In genomic region chr17:8745586-8746500, GRCh38 we compare ENCODE assay signal across 9 cellular contexts. TPM values are rescaled to one million over a fixed set of nuclear protein-coding genes. Genes with fewer than 3 reads are reported as not detected.
A peak's percentile ranks its signal among the peaks of the same experiment; 100 is the strongest.
DNase-seq lines count a peak whose midpoint lies in the region; FAIRE-seq and TF ChIP-seq lines count a peak whose summit lies in the region.
"Had no signal": no experiment of that assay in that cellular context is flagged by ENCODE, and none has a peak within 500 bp of the region (broad histone marks: within the 10 kb centered on the region; RNA-seq: fewer than 3 reads in every experiment).

No MANE protein-coding gene starts in this region.

- H3K56ac ChIP-seq in H1 (replicated peaks; ENCODE audit: insufficient read length, low read depth, low read length): no peak overlapping the region

- no peak for FAIRE-seq in H1 (lab: Jason Lieb, UNC)

- H3K36me3 ChIP-seq in H7 (replicated peaks; ENCODE audit: control insufficient read depth, insufficient read depth, low read length): no peaks in the 10 kb centered on the region
- no peaks in the 10 kb centered on the region for H3K36me3 ChIP-seq in H1 (ENCODE audit: control insufficient read depth in 2 of 4, insufficient read depth in 4 of 4, low read length in 3 of 4)
- H3K36me3 ChIP-seq in mesodermal cell (ENCODE audit: control insufficient read depth, insufficient read depth, low read length): no peaks in the 10 kb centered on the region

- WGBS in H1 (ENCODE audit: extremely low coverage in 1 of 2, insufficient coverage in 1 of 2, insufficient read length in 1 of 2, insufficient replicate concordance in 2 of 2, low coverage in 1 of 2, low lambda C conversion rate in 2 of 2, missing lambda C conversion rate in 1 of 2), 2 experiments: 25% methylated on average over 30 of the region's 70 CpGs; no CpG with 5 or more reads in 1 of the 2 experiments
- WGBS in mesodermal cell (ENCODE audit: insufficient coverage in 2 of 2), 2 experiments: 14 to 17% methylated on average over 45 to 51 of the region's 70 CpGs

- H3K4me1 ChIP-seq in H1 (replicated peaks in 1 of 4; ENCODE audit: control insufficient read depth in 3 of 4, insufficient read depth in 4 of 4, low read length in 3 of 4) (peaks cover 0 to 5% (median 0%) of the 10 kb centered on the region in 4 experiments; a peak in 2 of 7 replicates), mesodermal cell (ENCODE audit: control insufficient read depth, insufficient read depth, low read length, poor library complexity, severe bottlenecking) (no peaks in the 10 kb centered on the region)

- no peak overlapping the region for H2BK20ac ChIP-seq in H1 (ENCODE audit: low read length)

- H2BK5ac ChIP-seq in H1 (ENCODE audit: low read depth, low read length): peak overlapping the region; percentile 0; the same call in 1 of the 2 replicates

- H3K14ac ChIP-seq in H1 (ENCODE audit: insufficient read length): no peak overlapping the region

- no peaks in the 10 kb centered on the region for H4K20me1 ChIP-seq in H1 (replicated peaks in 1 of 2; ENCODE audit: control insufficient read depth in 1 of 2, insufficient read depth in 2 of 2, low read length in 2 of 2)

- peak; percentile 62 to 88 (median 73) for TF ChIP-seq CTCF in H1 (IDR thresholded peaks at IDR 0.05; ENCODE audit: control extremely low read depth in 1 of 3, insufficient read depth in 1 of 3, low read depth in 1 of 3, low read length in 3 of 3)

- POLR2A ChIA-PET in H1 (lab: Charles Lee; ENCODE audit: partially characterized antibody): interaction anchor here (0.8 to 1.8 kb wide), 5 partner anchors 48 to 171 kb away, joined by 3 to 6 read pairs (median 3); no protein-coding TSS in a partner anchor

- peak overlapping the region; percentile 78 to 98 for H3K4me2 ChIP-seq in H1 (ENCODE audit: insufficient read depth in 1 of 2, low read depth in 2 of 2, low read length in 2 of 2)

- no peak overlapping the region for H4K8ac ChIP-seq in H1 (ENCODE audit: extremely low read depth, insufficient read depth, low read length)

- H3K9ac ChIP-seq in H1 (replicated peaks in 1 of 4; ENCODE audit: extremely low read depth in 1 of 4, low read depth in 3 of 4, low read length in 3 of 4): no peak overlapping the region; a peak in 1 of 7 replicates

- H2BK120ac ChIP-seq in H1 (replicated peaks; ENCODE audit: low read depth, low read length): no peak overlapping the region

- H3K18ac ChIP-seq in H1 (ENCODE audit: extremely low read depth, low read length): no peak overlapping the region; the same call in 1 of the 2 replicates

- H3K27me3 ChIP-seq in H7 (ENCODE audit: control insufficient read depth, insufficient read depth, low read length): peaks cover 5% of the 10 kb centered on the region; the same call in 1 of the 2 replicates
- H3K27me3 ChIP-seq in H1 (replicated peaks in 1 of 4; ENCODE audit: control insufficient read depth in 3 of 4, extremely low read depth in 1 of 4, insufficient read depth in 3 of 4, low read length in 3 of 4): peaks cover 0 to 5% (median 0%) of the 10 kb centered on the region in 4 experiments; a peak in 3 of 7 replicates

- CTCF ChIA-PET in H1 (lab: Charles Lee; ENCODE audit: partially characterized antibody): interaction anchor here (0.5 to 2.5 kb wide), 44 partner anchors 9 to 335 kb away, joined by 3 to 15 read pairs (median 4); partner anchors contain the start of gene MFSD6L

- peak overlapping the region; percentile 100 for H2AFZ ChIP-seq in H1 (ENCODE audit: low read length)

- no peak overlapping the region for H4K5ac ChIP-seq in H1 (ENCODE audit: insufficient read length, low read depth, low read length)

- peak; percentile 89 for TF ChIP-seq RAD21 in H1 (IDR thresholded peaks at IDR 0.05 in 1 of 2, conservative IDR thresholded peaks at IDR 0.05 in 1 of 2; ENCODE audit: low read depth in 2 of 2, low read length in 2 of 2)

- H3K9me3 ChIP-seq in H1 (ENCODE audit: insufficient read depth in 2 of 2, low read depth in 1 of 2, low read length in 1 of 2) (no peaks in the 10 kb centered on the region), mesodermal cell (ENCODE audit: control insufficient read depth, low read length) (no peaks in the 10 kb centered on the region)

- no peak overlapping the region for H3K4ac ChIP-seq in H1 (replicated peaks; ENCODE audit: insufficient read length, low read depth, low read length)

- H3K23me2 ChIP-seq in H1 (ENCODE audit: low read depth, low read length): peaks cover 8% of the 10 kb centered on the region

- no peaks in the 10 kb centered on the region for H3K79me1 ChIP-seq in H1 (ENCODE audit: low read depth, low read length)

- no peak overlapping the region; the same call in 1 of the 2 replicates for H2BK15ac ChIP-seq in H1 (ENCODE audit: low read length)

- H3K4me3 ChIP-seq in H7 (ENCODE audit: insufficient read depth, low read depth, low read length): peak overlapping the region; percentile 54
- H3K4me3 ChIP-seq in H1 (ENCODE audit: extremely low read depth in 1 of 4, insufficient read depth in 2 of 4, low read depth in 3 of 4, low read length in 4 of 4): peak overlapping the region; percentile 61 to 80 (median 62)
- H3K4me3 ChIP-seq in mesodermal cell (ENCODE audit: extremely low read depth, insufficient read depth, low read length, poor library complexity, severe bottlenecking): peak overlapping the region; percentile 39

- no peak for TF ChIP-seq EP300 in H1 (IDR thresholded peaks at IDR 0.05; ENCODE audit: borderline replicate concordance in 1 of 2, low read depth in 2 of 2, low read length in 2 of 2)

- H4K91ac ChIP-seq in H1 (replicated peaks; ENCODE audit: insufficient read length, low read length): no peak overlapping the region

- no peak overlapping the region for H3K27ac ChIP-seq in H1 (ENCODE audit: low read depth, low read length)
- H3K27ac ChIP-seq in mesodermal cell (ENCODE audit: low read depth, low read length, severe bottlenecking): no peak overlapping the region
- H3K27ac ChIP-seq: epithelial cell of prostate had no signal

- DNase-seq in CMK (ENCODE audit: low read depth): peak; percentile 74
- DNase-seq in H7: peak; percentile 98
- DNase-seq in NCI-H345 (lab: John Stamatoyannopoulos, UW): peak; percentile 34
- peak; percentile 94 for DNase-seq in activated CD8-positive, alpha-beta memory T cell treated with anti-CD3 and anti-CD28 coated beads for 24 hours
- DNase-seq in H1 (ENCODE audit: low read depth in 1 of 2, low spot score in 2 of 2): peak in 1 of 2 experiments; percentile 93
- peak; percentile 79 for DNase-seq in stimulated activated CD8-positive, alpha-beta memory T cell treated with anti-CD3 and anti-CD28 coated beads, Interleukin-15, amount 100 ng/mL, for 24 hours (ENCODE audit: low read depth)
- DNase-seq in amniotic stem cell (lab: John Stamatoyannopoulos, UW): no peak

- H2AK5ac ChIP-seq in H1 (ENCODE audit: low read depth, low read length): no peak overlapping the region

- no peak for TF ChIP-seq POLR2A in H1 (IDR thresholded peaks at IDR 0.05; ENCODE audit: control extremely low read depth in 1 of 2, low read depth in 2 of 2, low read length in 2 of 2)

- H3K79me2 ChIP-seq in H1 (ENCODE audit: control insufficient read depth in 1 of 2, insufficient read depth in 2 of 2, low read length in 2 of 2): no peaks in the 10 kb centered on the region

- H2BK12ac ChIP-seq in H1 (ENCODE audit: low read depth, low read length): no peak overlapping the region

- no peak overlapping the region for H3K23ac ChIP-seq in H1 (ENCODE audit: insufficient read length)

TF ChIP-seq in H1, 55 proteins besides CTCF, POLR2A, EP300 and RAD21 (continues in another document):
- TF ChIP-seq KDM5A (IDR thresholded peaks at IDR 0.05; ENCODE audit: low read length) (peak; percentile 57; the same call in 1 of the 2 replicates), CEBPB (IDR thresholded peaks at IDR 0.05; ENCODE audit: low read depth, low read length) (no peak), ASH2L (IDR thresholded peaks at IDR 0.05; ENCODE audit: low read length) (peak; percentile 19)

RNA-seq across cellular contexts. Expression of gene CCDC42, which starts 1.2 kb away (rescaled TPM):
- not detected in 2 replicates for total RNA-seq in H7 (2014; rRNA removed; shearing (Covaris generic))
- not detected in 2 replicates for total RNA-seq in H1 (2021; fragmentation: NEBNext Ultra II Directional; extraction: Animal tissue kit (Norgen Biotek cat#: 25700))
- polyA plus RNA-seq in H1 (2011; rRNA removed): not detected in 2 replicates
- not detected for polyA plus RNA-seq in H1 (2011; cell fraction: cytosol; rRNA removed)
- polyA plus RNA-seq in H1 (2011; cell fraction: nucleus; rRNA removed): not detected
- not detected in 4 replicates for polyA plus RNA-seq in H1 (2012, experiment 1 of 2)
- not detected for polyA plus RNA-seq in H1 (2012, experiment 2 of 2)
- polyA plus RNA-seq in H1 (2013, experiment 1 of 2): not detected
- not detected for polyA plus RNA-seq in H1 (2013, experiment 2 of 2)
- polyA minus RNA-seq in H1 (2011; rRNA and poly(A)+ RNA removed): not detected in 2 replicates
- not detected for polyA minus RNA-seq in H1 (2011; cell fraction: cytosol; rRNA and poly(A)+ RNA removed)
- not detected for polyA minus RNA-seq in H1 (2011; cell fraction: nucleus; rRNA and poly(A)+ RNA removed)
- not detected for polyA plus RNA-seq in mesodermal cell (2013, experiment 1 of 2)
- not detected for polyA plus RNA-seq in mesodermal cell (2013, experiment 2 of 2)

RNA-seq across cellular contexts. Expression of gene SPDYE4, which starts 12.5 kb away (rescaled TPM):
- total RNA-seq in H7 (2014; rRNA removed; shearing (Covaris generic)): not detected in 2 replicates
- not detected in 2 replicates for total RNA-seq in H1 (2021; fragmentation: NEBNext Ultra II Directional; extraction: Animal tissue kit (Norgen Biotek cat#: 25700))
- not detected in 2 replicates for polyA plus RNA-seq in H1 (2011; rRNA removed)
- not detected for polyA plus RNA-seq in H1 (2011; cell fraction: cytosol; rRNA removed)
- not detected for polyA plus RNA-seq in H1 (2011; cell fraction: nucleus; rRNA removed)
- not detected in 4 replicates for polyA plus RNA-seq in H1 (2012, experiment 1 of 2)
- polyA plus RNA-seq in H1 (2012, experiment 2 of 2): not detected
- not detected for polyA plus RNA-seq in H1 (2013, experiment 1 of 2)
- not detected for polyA plus RNA-seq in H1 (2013, experiment 2 of 2)
- polyA minus RNA-seq in H1 (2011; rRNA and poly(A)+ RNA removed): not detected in 2 replicates
- not detected for polyA minus RNA-seq in H1 (2011; cell fraction: cytosol; rRNA and poly(A)+ RNA removed)
- polyA minus RNA-seq in H1 (2011; cell fraction: nucleus; rRNA and poly(A)+ RNA removed): not detected
- polyA plus RNA-seq in mesodermal cell (2013, experiment 1 of 2): not detected
- not detected for polyA plus RNA-seq in mesodermal cell (2013, experiment 2 of 2)

RNA-seq across cellular contexts. Expression of gene MFSD6L, which starts 53.3 kb away (rescaled TPM):
- total RNA-seq in H7 (2014; rRNA removed; shearing (Covaris generic)): 0.07 TPM in 1 of 2 replicates, not detected in the other
- total RNA-seq in H1 (2021; fragmentation: NEBNext Ultra II Directional; extraction: Animal tissue kit (Norgen Biotek cat#: 25700)): 2.6 and 2.8 TPM in 2 replicates
- 2.7 and 3.5 TPM in 2 replicates for polyA plus RNA-seq in H1 (2011; rRNA removed)
- polyA plus RNA-seq in H1 (2011; cell fraction: cytosol; rRNA removed): 3.2 TPM
- 3.5 TPM for polyA plus RNA-seq in H1 (2011; cell fraction: nucleus; rRNA removed)
- polyA plus RNA-seq in H1 (2012, experiment 1 of 2): 1.8 to 3.3 TPM (median 3.0 TPM) in 4 replicates
- 2.3 TPM for polyA plus RNA-seq in H1 (2012, experiment 2 of 2)
- polyA plus RNA-seq in H1 (2013, experiment 1 of 2): 2.5 TPM
- polyA plus RNA-seq in H1 (2013, experiment 2 of 2): 2.2 TPM
- 2.8 and 3.6 TPM in 2 replicates for polyA minus RNA-seq in H1 (2011; rRNA and poly(A)+ RNA removed)
- 2.3 TPM for polyA minus RNA-seq in H1 (2011; cell fraction: cytosol; rRNA and poly(A)+ RNA removed)
- 4.0 TPM for polyA minus RNA-seq in H1 (2011; cell fraction: nucleus; rRNA and poly(A)+ RNA removed)
- polyA plus RNA-seq in mesodermal cell (2013, experiment 1 of 2): not detected
- not detected for polyA plus RNA-seq in mesodermal cell (2013, experiment 2 of 2)
